ENCODE assay signal across 27 cellular contexts in the genomic region with DNA sequence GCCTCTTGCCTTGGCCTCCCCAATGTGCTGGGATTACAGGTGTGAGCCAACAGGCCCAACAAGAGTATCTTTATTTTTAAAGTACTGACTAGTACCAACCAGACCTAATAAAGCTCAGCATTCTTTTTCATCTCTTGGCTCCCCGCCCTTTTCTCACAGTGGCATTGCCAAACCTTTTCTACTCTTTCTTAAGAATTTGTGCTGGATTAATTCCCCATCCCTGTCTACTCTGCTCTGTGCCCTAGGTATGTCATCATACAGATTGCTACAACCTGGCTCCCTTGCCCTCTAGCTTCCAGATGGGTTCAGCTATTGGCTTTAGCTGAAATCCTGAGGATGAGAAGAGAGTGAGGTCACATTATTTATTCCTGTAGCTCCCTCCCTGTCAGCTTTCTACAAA.
"Had no signal": no experiment of that assay in that cellular context is flagged by ENCODE, and none has a peak within 500 bp of the region (broad histone marks: within the 10 kb centered on the region; RNA-seq: fewer than 3 reads in every experiment).

No MANE protein-coding gene starts in this region.

- H3K9me3 ChIP-seq: esophagus muscularis mucosa, gastrocnemius medialis, left ventricle myocardium inferior, mucosa of descending colon, sigmoid colon, suprapubic skin, tibial nerve had no signal

- H3K4me3 ChIP-seq: esophagus muscularis mucosa, gastrocnemius medialis, hepatocyte, left ventricle myocardium inferior, lung, mucosa of descending colon, sigmoid colon, smooth muscle cell, suprapubic skin, tibial nerve had no signal

- DNase-seq: activated CD4-positive, alpha-beta memory T cell treated with anti-CD3 and anti-CD28 coated beads, Interleukin-2, amount 10 ng/mL, durations not matched to agents 7 days and 5 days; activated CD4-positive, alpha-beta T cell treated with anti-CD3 and anti-CD28 coated beads, Interleukin-2, amount 10 ng/mL, durations not matched to agents 7 days and 5 days; activated CD8-positive, alpha-beta memory T cell treated with anti-CD3 and anti-CD28 coated beads, Interleukin-2, amount 50 U/mL, for 48 hours; activated gamma-delta T cell; activated naive CD4-positive, alpha-beta T cell treated with anti-CD3 and anti-CD28 coated beads, Interleukin-2, amount 10 ng/mL, durations not matched to agents 7 days and 5 days; activated naive CD8-positive, alpha-beta T cell treated with anti-CD3 and anti-CD28 coated beads, Interleukin-2, amount 10 ng/mL, durations not matched to agents 7 days and 5 days; activated T-cell treated with anti-CD3 and anti-CD28 coated beads, Interleukin-2, amount 50 U/mL, for 24 hours; amniotic stem cell; central memory CD4-positive, alpha-beta T cell; gastrocnemius medialis; islet precursor cell; left ventricle myocardium inferior; mucosa of descending colon; sigmoid colon; stimulated activated CD4-positive, alpha-beta T cell treated with anti-CD3 and anti-CD28 coated beads, Interleukin-2, amount 100 ng/mL, for 24 hours; stimulated activated naive CD4-positive, alpha-beta T cell; T-helper 17 cell; T1000; WERI-Rb-1 had no signal

- H3K36me3 ChIP-seq: esophagus muscularis mucosa, gastrocnemius medialis, left ventricle myocardium inferior, sigmoid colon, suprapubic skin, tibial nerve, WERI-Rb-1 had no signal

- H3K4me2 ChIP-seq: hepatocyte, smooth muscle cell had no signal

- H3K79me2 ChIP-seq: hepatocyte had no signal

- H2AFZ ChIP-seq: hepatocyte had no signal

- H3K27me3 ChIP-seq: esophagus muscularis mucosa, gastrocnemius medialis, hepatocyte, sigmoid colon, suprapubic skin, tibial nerve had no signal

- ATAC-seq: activated CD4-positive, CD25-positive, alpha-beta regulatory T cell treated with anti-CD3 and anti-CD28 coated beads, Interleukin-2, amount 50 U/mL, for 24 hours; gastrocnemius medialis; mucosa of descending colon; natural killer cell treated with Interleukin-12 subunit alpha and Interleukin-12 subunit beta and Interleukin-15 and Interleukin-18, amount 100 ng/mL, for 72 hours; T-helper 17 cell had no signal

- H3K27ac ChIP-seq: esophagus muscularis mucosa, gastrocnemius medialis, hepatocyte, left ventricle myocardium inferior, sigmoid colon, suprapubic skin, tibial nerve, WERI-Rb-1 had no signal
